Comparison of ENCODE assay signal across 25 cellular contexts in genomic region chr2:138589663-138590062, GRCh38.
"Had no signal": no experiment of that assay in that cellular context is flagged by ENCODE, and none has a peak within 500 bp of the region (broad histone marks: within the 10 kb centered on the region; RNA-seq: fewer than 3 reads in every experiment).

No MANE protein-coding gene starts in this region.

- ATAC-seq: psoas muscle; right cardiac atrium; right lobe of liver; stimulated activated effector memory CD8-positive, alpha-beta T cell treated with anti-CD3 and anti-CD28 coated beads, Interleukin-12 subunit alpha, Interleukin-12 subunit beta, amount 100 ng/mL, for 72 hours; stimulated activated naive B cell treated with anti-CD40 and anti-IgM and Interleukin-4, amounts not matched to agents 10 μg/mL and 1 μg/mL and 100 μg/mL, for 72 hours had no signal

- H3K27me3 ChIP-seq: neural progenitor cell, ovary, right lobe of liver, sigmoid colon, stomach, thyroid gland, tibial nerve, upper lobe of left lung, vagina had no signal

- H3K36me3 ChIP-seq: neural progenitor cell, ovary, right lobe of liver, thoracic aorta, thyroid gland, upper lobe of left lung, vagina had no signal

- H3K9me3 ChIP-seq: ovary, psoas muscle, right lobe of liver, sigmoid colon, stomach, thoracic aorta, thyroid gland, tibial nerve, upper lobe of left lung, vagina had no signal

- FAIRE-seq: small intestine, urothelium cell line had no signal

- H3K4me2 ChIP-seq: neural progenitor cell had no signal

- DNase-seq: occipital lobe; ovary; posterior cingulate gyrus; psoas muscle; right cardiac atrium; right lobe of liver; sigmoid colon; small intestine; stimulated activated CD4-positive, alpha-beta T cell treated with anti-CD3 and anti-CD28 coated beads, Interleukin-15, amount 100 ng/mL, for 24 hours; stimulated activated CD4-positive, alpha-beta T cell treated with anti-CD3 and anti-CD28 coated beads, Interleukin-2, amount 100 ng/mL, for 24 hours; stimulated activated CD4-positive, alpha-beta T cell treated with anti-CD3 and anti-CD28 coated beads, Interleukin-2, amount 100 ng/mL, for 48 hours; stimulated activated CD4-positive, alpha-beta T cell treated with anti-CD3 and anti-CD28 coated beads, Interleukin-4, amount 100 ng/mL, for 24 hours; stimulated activated naive B cell treated with anti-CD40 and anti-IgM and Interleukin-4, amounts not matched to agents 10 μg/mL and 1 μg/mL and 100 μg/mL, for 72 hours; stimulated activated naive CD4-positive, alpha-beta T cell treated with Interleukin-2 at 50 U/mL for 16 hours; stomach; thyroid gland; trophoblast cell; upper lobe of left lung had no signal

- H3K9ac ChIP-seq: neural progenitor cell, parathyroid adenoma had no signal

- H3K4me3 ChIP-seq: neural progenitor cell, ovary, psoas muscle, right lobe of liver, sigmoid colon, stomach, thoracic aorta, thyroid gland, tibial nerve, upper lobe of left lung, vagina had no signal

- H3K27ac ChIP-seq: neural progenitor cell, ovary, parathyroid adenoma, psoas muscle, right lobe of liver, sigmoid colon, stomach, thoracic aorta, thyroid gland, tibial nerve, upper lobe of left lung, vagina had no signal

- H2AFZ ChIP-seq: neural progenitor cell, parathyroid adenoma had no signal

- H3K79me2 ChIP-seq: parathyroid adenoma had no signal

- H3K4me1 ChIP-seq: neural progenitor cell, parathyroid adenoma, psoas muscle, right lobe of liver, sigmoid colon, stomach, thyroid gland, tibial nerve, upper lobe of left lung, vagina had no signal
